Comparison of ENCODE assay signal across 25 cellular contexts in genomic region chr20:64149809-64150560, GRCh38. TPM values are rescaled to one million over a fixed set of nuclear protein-coding genes. Genes with fewer than 3 reads are reported as not detected.
"Had no signal": no experiment of that assay in that cellular context is flagged by ENCODE, and none has a peak within 500 bp of the region (broad histone marks: within the 10 kb centered on the region; RNA-seq: fewer than 3 reads in every experiment).

No MANE protein-coding gene starts in this region.

- H3K4me1 Mint-ChIP-seq: activated B cell treated with CpG ODN at 0.5 μM for 24 hours; activated CD4-positive, alpha-beta T cell treated with anti-CD3 and anti-CD28 coated beads, Interleukin-2, amount 10 ng/mL, durations not matched to agents 7 days and 5 days; central memory CD8-positive, alpha-beta T cell; immature natural killer cell had no signal

- H3K36me3 Mint-ChIP-seq: immature natural killer cell had no signal

- H3K9me3 Mint-ChIP-seq: activated B cell treated with CpG ODN at 0.5 μM for 24 hours had no signal

- H3K4me3 ChIP-seq: adrenal gland, lung, SJSA1, upper lobe of left lung had no signal

- H3K9me3 ChIP-seq: adrenal gland, neutrophil had no signal

- FAIRE-seq: small intestine, TTC549 had no signal

- H3K27ac ChIP-seq: adrenal gland, neutrophil, parathyroid adenoma, SJSA1, upper lobe of left lung had no signal

- H3K27ac Mint-ChIP-seq: activated B cell treated with CpG ODN at 0.5 μM for 24 hours; activated CD4-positive, alpha-beta T cell treated with anti-CD3 and anti-CD28 coated beads, Interleukin-2, amount 10 ng/mL, durations not matched to agents 7 days and 5 days; activated naive CD4-positive, alpha-beta T cell treated with anti-CD3 and anti-CD28 coated beads for 36 hours had no signal

- H3K27me3 Mint-ChIP-seq: activated B cell treated with CpG ODN at 0.5 μM for 24 hours; activated CD4-positive, alpha-beta T cell treated with anti-CD3 and anti-CD28 coated beads, Interleukin-2, amount 10 ng/mL, durations not matched to agents 7 days and 5 days had no signal

- H3K36me3 ChIP-seq: adrenal gland, neutrophil, SJSA1, upper lobe of left lung had no signal

- DNase-seq: activated B cell treated with CpG ODN at 0.5 μM for 24 hours; activated CD4-positive, alpha-beta T cell treated with anti-CD3 and anti-CD28 coated beads, Interleukin-2, amount 10 ng/mL, durations not matched to agents 7 days and 5 days; activated CD8-positive, alpha-beta memory T cell treated with anti-CD3 and anti-CD28 coated beads, Interleukin-2, amount 50 U/mL, for 48 hours; activated naive CD4-positive, alpha-beta T cell treated with anti-CD3 and anti-CD28 coated beads for 36 hours; cortex of kidney; effector CD8-positive, alpha-beta T cell; foreskin melanocyte; immature natural killer cell; midbrain; retina; small intestine; stimulated activated CD4-positive, alpha-beta T cell treated with anti-CD3 and anti-CD28 coated beads, Interleukin-4, amount 100 ng/mL, for 4 hours; stimulated activated CD8-positive, alpha-beta memory T cell treated with anti-CD3 and anti-CD28 coated beads, Interleukin-4, amount 100 ng/mL, for 48 hours; stimulated activated naive CD4-positive, alpha-beta T cell treated with Interleukin-2 at 50 U/mL for 16 hours; substantia nigra; T-helper 2 cell; upper lobe of left lung had no signal

- H2AFZ ChIP-seq: parathyroid adenoma had no signal

- H3K27me3 ChIP-seq: adrenal gland, SJSA1, upper lobe of left lung had no signal

- H3K9ac ChIP-seq: parathyroid adenoma had no signal

- H3K4me1 ChIP-seq: adrenal gland, SJSA1, upper lobe of left lung had no signal

- H3K4me3 Mint-ChIP-seq: activated B cell treated with CpG ODN at 0.5 μM for 24 hours; activated CD4-positive, alpha-beta T cell treated with anti-CD3 and anti-CD28 coated beads, Interleukin-2, amount 10 ng/mL, durations not matched to agents 7 days and 5 days; activated naive CD4-positive, alpha-beta T cell treated with anti-CD3 and anti-CD28 coated beads for 36 hours; central memory CD8-positive, alpha-beta T cell; immature natural killer cell had no signal

RNA-seq across cellular contexts. Expression of gene MYT1, which starts 14.3 kb away (rescaled TPM):
- total RNA-seq: activated CD4-positive, alpha-beta T cell treated with anti-CD3 and anti-CD28 coated beads, Interleukin-2, amount 10 ng/mL, durations not matched to agents 7 days and 5 days; fibroblast of lung; SJSA1 had no signal
- polyA plus RNA-seq: fibroblast of lung, immature natural killer cell had no signal

RNA-seq across cellular contexts. Expression of gene NPBWR2, which starts 42.6 kb away (rescaled TPM):
- total RNA-seq: activated B cell treated with CpG ODN at 0.5 μM for 24 hours; activated CD4-positive, alpha-beta T cell treated with anti-CD3 and anti-CD28 coated beads, Interleukin-2, amount 10 ng/mL, durations not matched to agents 7 days and 5 days; activated naive CD4-positive, alpha-beta T cell treated with anti-CD3 and anti-CD28 coated beads for 36 hours; fibroblast of lung; lung; SJSA1; upper lobe of left lung had no signal
- polyA plus RNA-seq: fibroblast of lung, immature natural killer cell, lung, small intestine had no signal
